Comparison of ENCODE assay signal across 12 cellular contexts in genomic region chr1:234638832-234639799, GRCh38. TPM values are rescaled to one million over a fixed set of nuclear protein-coding genes. Genes with fewer than 3 reads are reported as not detected.
A peak's percentile ranks its signal among the peaks of the same experiment; 100 is the strongest.
DNase-seq lines count a peak whose midpoint lies in the region; ATAC-seq and TF ChIP-seq lines count a peak whose summit lies in the region.
"Had no signal": no experiment of that assay in that cellular context is flagged by ENCODE, and none has a peak within 500 bp of the region (broad histone marks: within the 10 kb centered on the region; RNA-seq: fewer than 3 reads in every experiment).

No MANE protein-coding gene starts in this region.

- H3K36me3 ChIP-seq in gastrocnemius medialis (no peaks in the 10 kb centered on the region), transverse colon (no peaks in the 10 kb centered on the region)
- H3K36me3 ChIP-seq: left ventricle myocardium inferior, thoracic aorta had no signal

- no peak for TF ChIP-seq EP300 in transverse colon (IDR thresholded peaks at IDR 0.05; ENCODE audit: low read depth)

- DNase-seq in HK-2 (ENCODE audit: unreplicated experiment): peak; percentile 78
- peak; percentile 59 for DNase-seq in NCI-H82 (lab: John Stamatoyannopoulos, UW)
- peak; percentile 40 for DNase-seq in fibroblast of mammary gland (ENCODE audit: low read depth)
- peak; percentile 38 to 68 for DNase-seq in gastrocnemius medialis
- DNase-seq in HCEC 1CT: no peak
- DNase-seq in transverse colon: no peak
- DNase-seq in lower leg skin (ENCODE audit: low spot score in 2 of 2): no peak
- DNase-seq: activated CD4-positive, alpha-beta T cell treated with anti-CD3 and anti-CD28 coated beads, Interleukin-2, amount 50 U/mL, for 1 hour; left ventricle myocardium inferior; NCI-H2081; RPMI8226 had no signal

- H3K27me3 ChIP-seq in gastrocnemius medialis: no peaks in the 10 kb centered on the region
- no peaks in the 10 kb centered on the region for H3K27me3 ChIP-seq in transverse colon

- peak; percentile 93 to 95 for ATAC-seq in gastrocnemius medialis

- intact Hi-C loops in gastrocnemius medialis (cut with DNase I; ENCODE audit: low total_unique reads) (no loop called here), transverse colon (cut with DNase I; ENCODE audit: low total_unique reads) (no loop called here), lower leg skin (cut with DNase I; ENCODE audit: low total_unique reads) (no loop called here)

- H3K4me1 ChIP-seq in gastrocnemius medialis (peaks cover 0 to 15% of the 10 kb centered on the region in 2 donors), transverse colon (peaks cover 0 to 15% (median 5%) of the 10 kb centered on the region in 4 donors)
- H3K4me1 ChIP-seq: left ventricle myocardium inferior had no signal

- H3K9me3 ChIP-seq in gastrocnemius medialis (no peaks in the 10 kb centered on the region), transverse colon (no peaks in the 10 kb centered on the region)
- H3K9me3 ChIP-seq: left ventricle myocardium inferior, thoracic aorta had no signal

- H3K4me3 ChIP-seq in fibroblast of mammary gland (ENCODE audit: control insufficient read depth, low read depth, low read length) (no peak overlapping the region), gastrocnemius medialis (no peak overlapping the region), transverse colon (no peak overlapping the region), lower leg skin (ENCODE audit: low read depth, poor library complexity, severe bottlenecking) (no peak overlapping the region)
- H3K4me3 ChIP-seq: left ventricle myocardium inferior, thoracic aorta had no signal

- no peak for TF ChIP-seq POLR2A in gastrocnemius medialis (IDR thresholded peaks at IDR 0.05)
- no peak for TF ChIP-seq POLR2A in transverse colon (IDR thresholded peaks at IDR 0.05)
- TF ChIP-seq POLR2A in lower leg skin (IDR thresholded peaks at IDR 0.05): no peak

- 53 to 64% methylated on average over 3 to 4 of the region's 4 CpGs for WGBS in transverse colon (ENCODE audit: low coverage in 1 of 2), 2 donors
- 75 to 77% methylated on average over 4 of the region's 4 CpGs for WGBS in lower leg skin, 2 donors

- no peak for TF ChIP-seq CTCF in fibroblast of mammary gland (conservative IDR thresholded peaks at IDR 0.05; ENCODE audit: control insufficient read depth, insufficient read depth, low read depth, low read length)
- TF ChIP-seq CTCF in gastrocnemius medialis (IDR thresholded peaks at IDR 0.05 in 4 of 5, conservative IDR thresholded peaks at IDR 0.05 in 1 of 5): no peak
- TF ChIP-seq CTCF in transverse colon (IDR thresholded peaks at IDR 0.05): no peak
- no peak for TF ChIP-seq CTCF in lower leg skin (IDR thresholded peaks at IDR 0.05)

- H3K27ac ChIP-seq in gastrocnemius medialis: peak overlapping the region; percentile 35 to 66 (median 57)
- peak overlapping the region in 2 of 4 donors; percentile 37 to 39 for H3K27ac ChIP-seq in transverse colon
- H3K27ac ChIP-seq: left ventricle myocardium inferior, thoracic aorta had no signal

- in situ Hi-C loops in gastrocnemius medialis (cut with MboI; ENCODE audit: low sequenced_read_pairs in 4 of 4) (loop anchor here in 1 of 4 donors (10.0 kb wide), 1 partner anchor 116 kb away; no protein-coding TSS in a partner anchor), transverse colon (cut with MboI; ENCODE audit: low pct_ligation_motif_present in 1 of 4, low pct_unique_long_range_greater_than_20kb in 1 of 4, low sequenced_read_pairs in 3 of 4) (no loop called here)

RNA-seq across cellular contexts. Expression of gene IRF2BP2, which starts 29.1 kb away (rescaled TPM):
- total RNA-seq in gastrocnemius medialis: 10 to 100 TPM; 32.2 to 92.0 (median 52.2) TPM
- 100 to 1,000 TPM in 1 of 4 donors, 10 to 100 TPM in 3; 82.7 to 120 (median 93.3) TPM for total RNA-seq in transverse colon
- total RNA-seq in lower leg skin: 100 to 1,000 TPM; 121 to 149 (median 137) TPM

Comparison
In these comparisons a context has a peak if more than half of its experiments do, and no peak if none do; other contexts are left out.
1. DNase-seq: peak in HK-2 (single experiment), NCI-H82 (single experiment), fibroblast of mammary gland (single experiment) and gastrocnemius medialis (2 of 2); none in HCEC 1CT (single experiment), transverse colon (single experiment) and lower leg skin (0 of 2).